Comparison of ENCODE assay signal across 22 cellular contexts in genomic region chr12:94198469-94198868, GRCh38.
"Had no signal": no experiment of that assay in that cellular context is flagged by ENCODE, and none has a peak within 500 bp of the region (broad histone marks: within the 10 kb centered on the region; RNA-seq: fewer than 3 reads in every experiment).

No MANE protein-coding gene starts in this region.

- ATAC-seq: esophagus mucosa, foreskin keratinocyte, left ventricle myocardium superior had no signal

- H3K4me3 ChIP-seq: sigmoid colon, smooth muscle cell, thoracic aorta, uterus had no signal

- H3K9me3 Mint-ChIP-seq: activated naive CD4-positive, alpha-beta T cell treated with anti-CD3 and anti-CD28 coated beads for 36 hours had no signal

- H3K4me2 ChIP-seq: smooth muscle cell had no signal

- H3K27ac Mint-ChIP-seq: activated naive CD4-positive, alpha-beta T cell treated with anti-CD3 and anti-CD28 coated beads for 36 hours; activated T-helper 1 cell treated with anti-CD3 and anti-CD28 coated beads, Interleukin-12 subunit alpha, Interleukin-12 subunit beta, Interleukin-2, Interleukin-4 antibody, amounts not matched to agents 30 ng/mL and 10 ng/mL and 1 ng/mL, durations not matched to agents 14 hours and 24 hours and 36 hours; nephron; stimulated activated naive CD8-positive, alpha-beta T cell treated with anti-CD3 and anti-CD28 coated beads, Interleukin-15, Interleukin-2, amounts not matched to agents 100 ng/mL and 50 ng/mL, for 24 hours; type B pancreatic cell had no signal

- H3K9me3 ChIP-seq: sigmoid colon, thoracic aorta, uterus had no signal

- H3K4me3 Mint-ChIP-seq: activated naive CD4-positive, alpha-beta T cell treated with anti-CD3 and anti-CD28 coated beads for 36 hours; activated T-helper 1 cell treated with anti-CD3 and anti-CD28 coated beads, Interleukin-12 subunit alpha, Interleukin-12 subunit beta, Interleukin-2, Interleukin-4 antibody, amounts not matched to agents 30 ng/mL and 10 ng/mL and 1 ng/mL, durations not matched to agents 14 hours and 24 hours and 36 hours; nephron; stimulated activated naive CD8-positive, alpha-beta T cell treated with anti-CD3 and anti-CD28 coated beads, Interleukin-15, Interleukin-2, amounts not matched to agents 100 ng/mL and 50 ng/mL, for 24 hours; type B pancreatic cell had no signal

- H3K27me3 Mint-ChIP-seq: progenitor cell of endocrine pancreas; stimulated activated naive CD8-positive, alpha-beta T cell treated with anti-CD3 and anti-CD28 coated beads, Interleukin-15, Interleukin-2, amounts not matched to agents 100 ng/mL and 50 ng/mL, for 24 hours had no signal

- H3K27ac ChIP-seq: foreskin keratinocyte, sigmoid colon, thoracic aorta, uterus had no signal

- H3K4me1 ChIP-seq: foreskin keratinocyte, sigmoid colon, uterus had no signal

- H3K27me3 ChIP-seq: foreskin keratinocyte, sigmoid colon, uterus had no signal

- DNase-seq: activated CD4-positive, alpha-beta T cell treated with anti-CD3 and anti-CD28 coated beads for 4 hours; activated CD4-positive, alpha-beta T cell treated with anti-CD3 and anti-CD28 coated beads, Interleukin-2, amount 50 U/mL, for 4 hours; activated effector memory CD4-positive, alpha-beta T cell treated with anti-CD3 and anti-CD28 coated beads, Interleukin-2, amount 50 U/mL, for 16 hours; activated naive CD4-positive, alpha-beta T cell treated with anti-CD3 and anti-CD28 coated beads for 36 hours; activated T-cell treated with anti-CD3 and anti-CD28 coated beads, Interleukin-2, amount 50 U/mL, for 1 hour; amniotic stem cell; caudate nucleus; cortex of kidney; foreskin keratinocyte; islet precursor cell; left ventricle myocardium superior; sigmoid colon; stimulated activated CD4-positive, alpha-beta T cell treated with anti-CD3 and anti-CD28 coated beads, Interleukin-2, amount 100 ng/mL, for 24 hours; uterus had no signal

- H3K36me3 ChIP-seq: sigmoid colon, thoracic aorta, uterus had no signal
